ENCODE assay signal across 8 cellular contexts in genomic region chr19:42220751-42221097, GRCh38. TPM values are rescaled to one million over a fixed set of nuclear protein-coding genes. Genes with fewer than 3 reads are reported as not detected.
DNase-seq lines count a peak whose midpoint lies in the region; ATAC-seq and TF ChIP-seq lines count a peak whose summit lies in the region.

No MANE protein-coding gene starts in this region.

- peaks cover 6% of the 10 kb centered on the region for H3K27me3 Mint-ChIP-seq in glutamatergic neuron (ENCODE audit: unreplicated experiment)

- intact Hi-C loops in gastrocnemius medialis (cut with DNase I; ENCODE audit: low total_unique reads), result loop anchor here (1.0 kb wide), 1 partner anchor 22 kb away; the partner anchor contains the start of gene GSK3A

- peaks cover 31 to 41% of the 10 kb centered on the region in 2 donors for H3K4me1 ChIP-seq in gastrocnemius medialis

- no peaks in the 10 kb centered on the region for H3K27me3 ChIP-seq in WERI-Rb-1 (ENCODE audit: insufficient read depth, low read depth, severe bottlenecking)
- no peaks in the 10 kb centered on the region for H3K27me3 ChIP-seq in gastrocnemius medialis

- H3K27ac ChIP-seq in WERI-Rb-1 (peak overlapping the region; percentile 79), gastrocnemius medialis (peak overlapping the region; percentile 86 to 97 (median 94))

- H3K4me3 ChIP-seq in GM12865 (ENCODE audit: low read depth, low read length) (peak overlapping the region; percentile 74), WERI-Rb-1 (ENCODE audit: low read depth, low read length) (peak overlapping the region; percentile 97), gastrocnemius medialis (peak overlapping the region; percentile 71 to 90 (median 88))

- peaks cover 14% of the 10 kb centered on the region for H3K9me3 Mint-ChIP-seq in glutamatergic neuron (ENCODE audit: unreplicated experiment)

- H3K36me3 ChIP-seq in WERI-Rb-1 (peaks cover 21% of the 10 kb centered on the region), gastrocnemius medialis (peaks cover 0 to 17% of the 10 kb centered on the region in 2 donors)

- H3K9me3 ChIP-seq in WERI-Rb-1 (ENCODE audit: severe bottlenecking) (no peaks in the 10 kb centered on the region), gastrocnemius medialis (no peaks in the 10 kb centered on the region)

- peak overlapping the region; percentile 98 for H3K4me3 Mint-ChIP-seq in glutamatergic neuron (ENCODE audit: unreplicated experiment)

- no peak for ATAC-seq in gastrocnemius medialis

- peaks cover 15% of the 10 kb centered on the region for H3K4me1 Mint-ChIP-seq in glutamatergic neuron (ENCODE audit: low read depth, unreplicated experiment)

- no peak for TF ChIP-seq CTCF in GM12865 (IDR thresholded peaks at IDR 0.05; ENCODE audit: insufficient read depth, low read depth, low read length, missing control alignments)
- TF ChIP-seq CTCF in WERI-Rb-1 (IDR thresholded peaks at IDR 0.05; ENCODE audit: low read depth, low read length), result no peak
- TF ChIP-seq CTCF in glutamatergic neuron (IDR thresholded peaks at IDR 0.05; ENCODE audit: partially characterized antibody, unreplicated experiment), result no peak
- no peak for TF ChIP-seq CTCF in gastrocnemius medialis (IDR thresholded peaks at IDR 0.05 in 4 of 5, conservative IDR thresholded peaks at IDR 0.05 in 1 of 5)

- H3K27ac Mint-ChIP-seq in glutamatergic neuron (ENCODE audit: unreplicated experiment), result peak overlapping the region; percentile 92

- in situ Hi-C loops in gastrocnemius medialis (cut with MboI; ENCODE audit: low sequenced_read_pairs in 4 of 4), result no loop called here

- H3K36me3 Mint-ChIP-seq in glutamatergic neuron (ENCODE audit: unreplicated experiment), result no peaks in the 10 kb centered on the region

- TF ChIP-seq POLR2A in gastrocnemius medialis (IDR thresholded peaks at IDR 0.05), result no peak

- DNase-seq in GM12865 (ENCODE audit: low read depth), result no peak
- no peak for DNase-seq in WERI-Rb-1
- DNase-seq in glutamatergic neuron, result no peak
- no peak for DNase-seq in gastrocnemius medialis
- DNase-seq in NCI-H2171 (lab: John Stamatoyannopoulos, UW), result no peak
- DNase-seq in effector CD8-positive, alpha-beta T cell (lab: John Stamatoyannopoulos, UW), result no peak
- no peak for DNase-seq in cortex of kidney (lab: John Stamatoyannopoulos, UW)
- DNase-seq in SW 1271 (lab: John Stamatoyannopoulos, UW), result no peak

RNA-seq across cellular contexts. Expression of gene ZNF526, which starts 0.6 kb away (rescaled TPM):
- total RNA-seq in glutamatergic neuron (ENCODE audit: unreplicated experiment), result 12.0 TPM
- total RNA-seq in gastrocnemius medialis, result 1 to 10 TPM; 3.3 to 5.8 (median 4.9) TPM

RNA-seq across cellular contexts. Expression of gene DEDD2, which starts 3.2 kb away (rescaled TPM):
- total RNA-seq in glutamatergic neuron (ENCODE audit: unreplicated experiment), result 30.7 TPM
- 10 to 100 TPM; 22.5 to 33.6 (median 29.2) TPM for total RNA-seq in gastrocnemius medialis

RNA-seq across cellular contexts. Expression of gene GSK3A, which starts 21.7 kb away (rescaled TPM):
- total RNA-seq in glutamatergic neuron (ENCODE audit: unreplicated experiment) (83.2 TPM), gastrocnemius medialis (10 to 100 TPM; 24.2 to 48.0 (median 40.1) TPM)

RNA-seq across cellular contexts. Expression of gene ERF, which starts 34.2 kb away (rescaled TPM):
- 28.0 TPM for total RNA-seq in glutamatergic neuron (ENCODE audit: unreplicated experiment)
- 10 to 100 TPM; 14.0 to 26.7 (median 14.8) TPM for total RNA-seq in gastrocnemius medialis

RNA-seq across cellular contexts. Expression of gene CIC, which starts 48.3 kb away (rescaled TPM):
- 150 TPM for total RNA-seq in glutamatergic neuron (ENCODE audit: unreplicated experiment)
- 10 to 100 TPM; 15.2 to 52.2 (median 41.5) TPM for total RNA-seq in gastrocnemius medialis
